13 cellular contexts compared by ENCODE assay signal in the genomic region with DNA sequence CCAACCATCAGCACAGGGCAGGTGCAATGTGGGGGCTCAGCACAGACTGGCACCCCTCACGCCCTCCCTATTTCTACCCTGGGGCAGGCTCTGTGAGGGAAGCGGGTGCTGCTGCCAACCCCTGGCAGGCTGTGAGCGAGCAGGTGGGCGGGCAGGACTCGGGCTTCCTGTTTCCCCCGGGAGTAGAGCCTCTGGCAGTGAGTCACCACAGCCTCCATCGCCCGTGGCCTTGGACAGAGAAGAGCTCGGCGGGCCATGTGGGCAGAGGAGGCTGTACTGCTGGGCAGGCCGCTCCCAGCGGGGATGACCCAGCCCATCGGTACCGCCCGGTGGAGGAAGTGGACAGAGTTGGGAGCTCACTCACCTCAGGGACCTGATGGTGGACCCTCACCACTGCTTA. TPM values are rescaled to one million over a fixed set of nuclear protein-coding genes. Genes with fewer than 3 reads are reported as not detected.
DNase-seq lines count a peak whose midpoint lies in the region; ATAC-seq, FAIRE-seq and TF ChIP-seq lines count a peak whose summit lies in the region.
"Had no signal": no experiment of that assay in that cellular context is flagged by ENCODE, and none has a peak within 500 bp of the region (broad histone marks: within the 10 kb centered on the region; RNA-seq: fewer than 3 reads in every experiment).

No MANE protein-coding gene starts in this region.

- no peaks in the 10 kb centered on the region for H3K79me2 ChIP-seq in HepG2 (ENCODE audit: insufficient read depth, low read length)

- H3K9ac ChIP-seq in HepG2 (ENCODE audit: insufficient read depth, low read depth, low read length), result no peak overlapping the region

- BruUV-seq in HepG2 (replicated peaks; lab: Mats Ljungman, UMichigan), result no TSS peak

- TF ChIP-seq POLR2A in HepG2 (IDR thresholded peaks at IDR 0.05; ENCODE audit: insufficient read depth in 1 of 2, low read depth in 2 of 2, low read length in 2 of 2), result no peak
- no peak for TF ChIP-seq POLR2A in thyroid gland (IDR thresholded peaks at IDR 0.05)
- no peak for TF ChIP-seq POLR2A in erythroblast (IDR thresholded peaks at IDR 0.05; ENCODE audit: low read length)

- no peaks in the 10 kb centered on the region for H3K9me3 ChIP-seq in HepG2 (ENCODE audit: low read length)
- H3K9me3 ChIP-seq in thyroid gland, result no peaks in the 10 kb centered on the region
- H3K9me3 ChIP-seq: upper lobe of left lung had no signal

- H3K27ac ChIP-seq in HepG2 (ENCODE audit: extremely low read length, insufficient read depth, low read length), result no peak overlapping the region
- H3K27ac ChIP-seq in thyroid gland, result no peak overlapping the region
- H3K27ac ChIP-seq: upper lobe of left lung had no signal

- H3K36me3 ChIP-seq in HepG2 (replicated peaks in 1 of 2; ENCODE audit: control insufficient read depth in 1 of 2, insufficient read depth in 2 of 2, low read length in 2 of 2) (no peaks in the 10 kb centered on the region), thyroid gland (no peaks in the 10 kb centered on the region)
- H3K36me3 ChIP-seq: upper lobe of left lung had no signal

- peak overlapping the region; percentile 7; the same call in 1 of the 2 replicates for H3K4me2 ChIP-seq in HepG2 (ENCODE audit: low read depth, low read length)

- H4K20me1 ChIP-seq in HepG2 (ENCODE audit: insufficient read depth, low read length), result peaks cover 10% of the 10 kb centered on the region; the same call in 1 of the 2 replicates

- no peak for FAIRE-seq in HepG2 (lab: Jason Lieb, UNC)

- POLR2A ChIA-PET in HepG2 (lab: Yijun Ruan, JAX), result interaction anchor here (0.8 kb wide), 1 partner anchor 13 kb away, joined by 3 read pairs; no protein-coding TSS in a partner anchor

- no peak for TF ChIP-seq RAD21 in HepG2 (CRISPR knock-in tag; IDR thresholded peaks at IDR 0.05)

- H2AFZ ChIP-seq in HepG2 (ENCODE audit: low read length), result no peak overlapping the region

- TF ChIP-seq CTCF in HepG2 (CRISPR knock-in tag; IDR thresholded peaks at IDR 0.05) (peak; percentile 19; the same call in 1 of the 2 replicates), thyroid gland (IDR thresholded peaks at IDR 0.05) (no peak)

- CTCF ChIA-PET in HepG2 (lab: Yijun Ruan, JAX; ENCODE audit: low intra/inter-chr PET ratio, low total read pairs), result no interaction called here

- peaks cover 26 to 84% of the 10 kb centered on the region in 2 experiments; a peak in 4 of 5 replicates for H3K27me3 ChIP-seq in HepG2 (ENCODE audit: control insufficient read depth in 1 of 2, insufficient read depth in 2 of 2, low read length in 2 of 2)
- H3K27me3 ChIP-seq in thyroid gland, result peaks cover 3% of the 10 kb centered on the region

- TF ChIP-seq EP300 in HepG2 (IDR thresholded peaks at IDR 0.05; ENCODE audit: low read depth in 2 of 2, low read length in 2 of 2) (no peak), HepG2 (CRISPR knock-in tag; IDR thresholded peaks at IDR 0.05; ENCODE audit: borderline replicate concordance) (no peak)

- DNase-seq in COLO668 (lab: John Stamatoyannopoulos, UW; ENCODE audit: unreplicated experiment), result peak; percentile 25
- peak; percentile 1 for DNase-seq in HS-5 (ENCODE audit: low read depth)
- peak; percentile 81 for DNase-seq in SW480 (ENCODE audit: low spot score)
- DNase-seq in HepG2 (ENCODE audit: low spot score), result peak; percentile 40
- no peak for DNase-seq in thyroid gland
- no peak for DNase-seq in erythroblast (lab: John Stamatoyannopoulos, UW)
- DNase-seq in left colon, result no peak
- DNase-seq: activated CD4-positive, alpha-beta T cell treated with anti-CD3 and anti-CD28 coated beads for 1 hour; activated naive CD4-positive, alpha-beta T cell treated with Interleukin-2 at 50 U/mL for 16 hours; NCI-H2081 had no signal

- 0% methylated on average over 9 of the region's 15 CpGs for WGBS in HepG2 (ENCODE audit: low lambda C conversion rate)
- 76 to 81% methylated on average over 3 to 8 of the region's 15 CpGs for WGBS in thyroid gland, 2 donors

- in situ Hi-C loops in HepG2 (cut with HindIII; ENCODE audit: extremely low pct_ligation_motif_present, low pct_unique_long_range_greater_than_20kb), result no loop called here

- intact Hi-C loops in HepG2 (cut with micrococcal nuclease; ENCODE audit: unreplicated experiment) (no loop called here), thyroid gland (cut with DNase I) (no loop called here), left colon (cut with DNase I, micrococcal nuclease) (no loop called here)

- H3K4me1 ChIP-seq in HepG2 (ENCODE audit: insufficient read depth, low read length) (no peaks in the 10 kb centered on the region), thyroid gland (no peaks in the 10 kb centered on the region)

- ATAC-seq in HepG2, result peak; percentile 78
- no peak for ATAC-seq in HG02938 (IDR thresholded peaks at IDR 0.05; ENCODE audit: unreplicated experiment)
- ATAC-seq in left colon, result no peak

- no peak overlapping the region for H3K4me3 ChIP-seq in HepG2 (replicated peaks in 1 of 3; ENCODE audit: insufficient read depth in 1 of 3, low read depth in 2 of 3, low read length in 3 of 3)
- no peak overlapping the region for H3K4me3 ChIP-seq in thyroid gland (replicated peaks in 1 of 3)
- H3K4me3 ChIP-seq: upper lobe of left lung had no signal

RNA-seq across cellular contexts. Expression of gene KCNT1, which starts 16.6 kb away (rescaled TPM):
- not detected in 2 replicates for total RNA-seq in HepG2 (2016; rRNA removed; fragmentation: Illumina TruSeq; extraction: Trizol)
- total RNA-seq in HepG2 (2016; cell fraction: cytosol; rRNA removed; fragmentation: Illumina TruSeq; extraction: Trizol; ENCODE audit: low read depth), result not detected in 2 replicates
- total RNA-seq in HepG2 (2016; cell fraction: insoluble cytoplasmic fraction; rRNA removed; fragmentation: Illumina TruSeq; extraction: Trizol), result not detected in 2 replicates
- total RNA-seq in HepG2 (2016; cell fraction: membrane; rRNA removed; fragmentation: Illumina TruSeq; extraction: Trizol), result not detected in 2 replicates
- total RNA-seq in HepG2 (2016; cell fraction: nucleus; rRNA removed; fragmentation: Illumina TruSeq; extraction: Trizol), result not detected in 2 replicates
- polyA plus RNA-seq in HepG2 (2011; rRNA removed), result not detected in 2 replicates
- not detected in 2 replicates for polyA plus RNA-seq in HepG2 (2011; cell fraction: cytosol; rRNA removed)
- polyA plus RNA-seq in HepG2 (2011; cell fraction: nucleus; rRNA removed), result not detected in 2 replicates
- polyA plus RNA-seq in HepG2 (2012), result 0.04 and 0.12 TPM in 2 replicates
- polyA plus RNA-seq in HepG2 (2016; cell fraction: cytosol; fragmentation: Illumina TruSeq; extraction: Trizol; ENCODE audit: low read depth), result not detected in 2 replicates
- not detected in 2 replicates for polyA plus RNA-seq in HepG2 (2016; cell fraction: insoluble cytoplasmic fraction; fragmentation: Illumina TruSeq; extraction: Trizol; ENCODE audit: low read depth)
- not detected in 2 replicates for polyA plus RNA-seq in HepG2 (2016; cell fraction: membrane; fragmentation: Illumina TruSeq; extraction: Trizol; ENCODE audit: low read depth)
- not detected in 2 replicates for polyA plus RNA-seq in HepG2 (2016; cell fraction: nucleus; fragmentation: Illumina TruSeq; extraction: Trizol; ENCODE audit: insufficient read depth, low read depth)
- polyA minus RNA-seq in HepG2 (2011; rRNA and poly(A)+ RNA removed; ENCODE audit: low replicate concordance), result not detected in 2 replicates
- not detected in 2 replicates for polyA minus RNA-seq in HepG2 (2011; cell fraction: cytosol; rRNA and poly(A)+ RNA removed)
- polyA minus RNA-seq in HepG2 (2011; cell fraction: nucleus; rRNA and poly(A)+ RNA removed), result not detected in 2 replicates
- total RNA-seq in thyroid gland, result under 1 TPM in 1 of 4 donors, not detected in 3; 0.21 TPM
- under 1 TPM in 1 of 2 donors, not detected in 1; 0.34 TPM for total RNA-seq in left colon

RNA-seq across cellular contexts. Expression of gene SOHLH1, which starts 19.3 kb away (rescaled TPM):
- total RNA-seq in HepG2 (2016; rRNA removed; fragmentation: Illumina TruSeq; extraction: Trizol), result 0.15 and 0.32 TPM in 2 replicates
- not detected in 2 replicates for total RNA-seq in HepG2 (2016; cell fraction: cytosol; rRNA removed; fragmentation: Illumina TruSeq; extraction: Trizol; ENCODE audit: low read depth)
- 0.15 and 0.34 TPM in 2 replicates for total RNA-seq in HepG2 (2016; cell fraction: insoluble cytoplasmic fraction; rRNA removed; fragmentation: Illumina TruSeq; extraction: Trizol)
- 0.12 and 0.14 TPM in 2 replicates for total RNA-seq in HepG2 (2016; cell fraction: membrane; rRNA removed; fragmentation: Illumina TruSeq; extraction: Trizol)
- not detected in 2 replicates for total RNA-seq in HepG2 (2016; cell fraction: nucleus; rRNA removed; fragmentation: Illumina TruSeq; extraction: Trizol)
- polyA plus RNA-seq in HepG2 (2011; rRNA removed), result 0.15 and 0.21 TPM in 2 replicates
- polyA plus RNA-seq in HepG2 (2011; cell fraction: cytosol; rRNA removed), result 0.28 and 0.38 TPM in 2 replicates
- polyA plus RNA-seq in HepG2 (2011; cell fraction: nucleus; rRNA removed), result 0.32 and 0.85 TPM in 2 replicates
- 0.19 TPM in 2 replicates for polyA plus RNA-seq in HepG2 (2012)
- not detected in 2 replicates for polyA plus RNA-seq in HepG2 (2016; cell fraction: cytosol; fragmentation: Illumina TruSeq; extraction: Trizol; ENCODE audit: low read depth)
- 0.16 and 0.28 TPM in 2 replicates for polyA plus RNA-seq in HepG2 (2016; cell fraction: insoluble cytoplasmic fraction; fragmentation: Illumina TruSeq; extraction: Trizol; ENCODE audit: low read depth)
- polyA plus RNA-seq in HepG2 (2016; cell fraction: membrane; fragmentation: Illumina TruSeq; extraction: Trizol; ENCODE audit: low read depth), result not detected in 2 replicates
- 0.33 and 0.70 TPM in 2 replicates for polyA plus RNA-seq in HepG2 (2016; cell fraction: nucleus; fragmentation: Illumina TruSeq; extraction: Trizol; ENCODE audit: insufficient read depth, low read depth)
- 0.30 TPM in 1 of 2 replicates, not detected in the other for polyA minus RNA-seq in HepG2 (2011; rRNA and poly(A)+ RNA removed; ENCODE audit: low replicate concordance)
- polyA minus RNA-seq in HepG2 (2011; cell fraction: cytosol; rRNA and poly(A)+ RNA removed), result not detected in 2 replicates
- polyA minus RNA-seq in HepG2 (2011; cell fraction: nucleus; rRNA and poly(A)+ RNA removed), result not detected in 2 replicates
- total RNA-seq in thyroid gland, result not detected
- not detected for total RNA-seq in left colon
- total RNA-seq: mesenteric fat pad, upper lobe of left lung had no signal

RNA-seq across cellular contexts. Expression of gene LCN9, which starts 55.5 kb away (rescaled TPM):
- total RNA-seq in HepG2 (2016; rRNA removed; fragmentation: Illumina TruSeq; extraction: Trizol) (not detected in 2 replicates), thyroid gland (not detected), left colon (not detected)
- total RNA-seq in HepG2 (2016; cell fraction: cytosol; rRNA removed; fragmentation: Illumina TruSeq; extraction: Trizol; ENCODE audit: low read depth), result not detected in 2 replicates
- total RNA-seq in HepG2 (2016; cell fraction: insoluble cytoplasmic fraction; rRNA removed; fragmentation: Illumina TruSeq; extraction: Trizol), result not detected in 2 replicates
- not detected in 2 replicates for total RNA-seq in HepG2 (2016; cell fraction: membrane; rRNA removed; fragmentation: Illumina TruSeq; extraction: Trizol)
- total RNA-seq in HepG2 (2016; cell fraction: nucleus; rRNA removed; fragmentation: Illumina TruSeq; extraction: Trizol), result not detected in 2 replicates
- not detected in 2 replicates for polyA plus RNA-seq in HepG2 (2011; rRNA removed)
- not detected in 2 replicates for polyA plus RNA-seq in HepG2 (2011; cell fraction: cytosol; rRNA removed)
- not detected in 2 replicates for polyA plus RNA-seq in HepG2 (2011; cell fraction: nucleus; rRNA removed)
- not detected in 2 replicates for polyA plus RNA-seq in HepG2 (2012)
- not detected in 2 replicates for polyA plus RNA-seq in HepG2 (2016; cell fraction: cytosol; fragmentation: Illumina TruSeq; extraction: Trizol; ENCODE audit: low read depth)
- polyA plus RNA-seq in HepG2 (2016; cell fraction: insoluble cytoplasmic fraction; fragmentation: Illumina TruSeq; extraction: Trizol; ENCODE audit: low read depth), result not detected in 2 replicates
- not detected in 2 replicates for polyA plus RNA-seq in HepG2 (2016; cell fraction: membrane; fragmentation: Illumina TruSeq; extraction: Trizol; ENCODE audit: low read depth)
- not detected in 2 replicates for polyA plus RNA-seq in HepG2 (2016; cell fraction: nucleus; fragmentation: Illumina TruSeq; extraction: Trizol; ENCODE audit: insufficient read depth, low read depth)
- not detected in 2 replicates for polyA minus RNA-seq in HepG2 (2011; rRNA and poly(A)+ RNA removed; ENCODE audit: low replicate concordance)
- not detected in 2 replicates for polyA minus RNA-seq in HepG2 (2011; cell fraction: cytosol; rRNA and poly(A)+ RNA removed)
- not detected in 2 replicates for polyA minus RNA-seq in HepG2 (2011; cell fraction: nucleus; rRNA and poly(A)+ RNA removed)
- total RNA-seq: mesenteric fat pad, upper lobe of left lung had no signal

Comparison
In these comparisons a context has a peak if more than half of its experiments do, and no peak if none do; other contexts are left out.
1. DNase-seq: peak in COLO668 (single experiment), HS-5 (single experiment), SW480 (single experiment) and HepG2 (single experiment); none in thyroid gland (0 of 2), erythroblast (0 of 2) and left colon (0 of 2).